ENCODE assay signal across 1 cellular context in genomic region chr20:62386383-62387218, GRCh38.
TF ChIP-seq lines count a peak whose summit lies in the region.

TSS of gene RPS21 (plus strand) at chr20:62387103. CDS start at chr20:62387339, 236 bp downstream.

TF ChIP-seq in HepG2, 621 proteins besides CTCF, POLR2A, EP300 and RAD21 (continued from another document and continues in another):
- TF ChIP-seq ZNF281 (CRISPR knock-in tag; IDR thresholded peaks at IDR 0.05; ENCODE audit: borderline replicate concordance) (peak; percentile 50), ZNF740 (CRISPR knock-in tag; IDR thresholded peaks at IDR 0.05) (0 out of 2 replicates have a peak, but pooled peaks have one; percentile 74), ZNF816 (CRISPR knock-in tag; IDR thresholded peaks at IDR 0.05; ENCODE audit: borderline replicate concordance) (no peak), ZNF768 (CRISPR knock-in tag; IDR thresholded peaks at IDR 0.05) (no peak), DNMT3B (CRISPR knock-in tag; conservative IDR thresholded peaks at IDR 0.05) (peak; percentile 24; the same call in 1 of the 2 replicates), GPN1 (CRISPR knock-in tag; IDR thresholded peaks at IDR 0.05; ENCODE audit: borderline replicate concordance) (peak; percentile 89; the same call in 1 of the 2 replicates), ZNF17 (CRISPR knock-in tag; IDR thresholded peaks at IDR 0.05) (no peak), ZNF572 (CRISPR knock-in tag; IDR thresholded peaks at IDR 0.05) (peak; percentile 89), RBAK (CRISPR knock-in tag; IDR thresholded peaks at IDR 0.05) (no peak), CSRNP2 (CRISPR knock-in tag; conservative IDR thresholded peaks at IDR 0.05; ENCODE audit: low read depth) (peak; percentile 83; the same call in 1 of the 2 replicates), SOX5 (CRISPR knock-in tag; IDR thresholded peaks at IDR 0.05; ENCODE audit: borderline replicate concordance) (0 out of 2 replicates have a peak, but pooled peaks have one; percentile 40), U2AF2 (IDR thresholded peaks at IDR 0.05; ENCODE audit: low read depth, low read length) (no peak), SRSF1 (optimal IDR thresholded peaks at IDR 0.05; ENCODE audit: low read depth, low read length) (peak; percentile 78), ZBTB20 (CRISPR knock-in tag; IDR thresholded peaks at IDR 0.05; ENCODE audit: borderline replicate concordance, low read depth) (peak; percentile 63; the same call in 1 of the 2 replicates), AKAP8 (CRISPR knock-in tag; IDR thresholded peaks at IDR 0.05) (peak; percentile 87; the same call in 1 of the 2 replicates), PTBP1 (IDR thresholded peaks at IDR 0.05; ENCODE audit: low read depth, low read length, poor library complexity, severe bottlenecking) (no peak), KAT2B (IDR thresholded peaks at IDR 0.05; ENCODE audit: borderline replicate concordance, low read depth, low read length) (no peak), ZC3H13 (CRISPR knock-in tag; IDR thresholded peaks at IDR 0.05) (peak; percentile 98), TRIM24 (CRISPR knock-in tag; IDR thresholded peaks at IDR 0.05) (no peak), EHMT2 (IDR thresholded peaks at IDR 0.05; ENCODE audit: borderline replicate concordance, low read depth, low read length) (no peak), NFYC (CRISPR knock-in tag; IDR thresholded peaks at IDR 0.05) (peak; percentile 46; the same call in 1 of the 2 replicates), ZNF432 (CRISPR knock-in tag; IDR thresholded peaks at IDR 0.05; ENCODE audit: borderline replicate concordance) (no peak), ZNF607 (CRISPR knock-in tag; IDR thresholded peaks at IDR 0.05; ENCODE audit: borderline replicate concordance) (no peak; the same call in none of the 2 replicates), ZNF256 (CRISPR knock-in tag; conservative IDR thresholded peaks at IDR 0.05) (0 out of 2 replicates have a peak, but pooled peaks have one; percentile 33), NFIC (IDR thresholded peaks at IDR 0.05; ENCODE audit: low read length) (no peak), TCF7L2 (IDR thresholded peaks at IDR 0.05; ENCODE audit: low read depth, low read length) (no peak), ZBTB34 (CRISPR knock-in tag; IDR thresholded peaks at IDR 0.05) (no peak), PAF1 (CRISPR knock-in tag; IDR thresholded peaks at IDR 0.05) (0 out of 2 replicates have a peak, but pooled peaks have one; percentile 29), ZMYM2 (CRISPR knock-in tag; IDR thresholded peaks at IDR 0.05) (peak; percentile 74; the same call in 1 of the 2 replicates), KDM4B (CRISPR knock-in tag; IDR thresholded peaks at IDR 0.05) (peak; percentile 94), FOXM1 (CRISPR knock-in tag; IDR thresholded peaks at IDR 0.05) (no peak), ZNF776 (CRISPR knock-in tag; IDR thresholded peaks at IDR 0.05) (peak; percentile 96; the same call in 1 of the 2 replicates), ZNF251 (CRISPR knock-in tag; IDR thresholded peaks at IDR 0.05) (0 out of 2 replicates have a peak, but pooled peaks have one; percentile 95), KDM5A (IDR thresholded peaks at IDR 0.05; ENCODE audit: borderline replicate concordance, low read length) (peak; percentile 95), RAD51 (IDR thresholded peaks at IDR 0.05; ENCODE audit: borderline replicate concordance) (no peak)
- TF ChIP-seq, protein P1, sequence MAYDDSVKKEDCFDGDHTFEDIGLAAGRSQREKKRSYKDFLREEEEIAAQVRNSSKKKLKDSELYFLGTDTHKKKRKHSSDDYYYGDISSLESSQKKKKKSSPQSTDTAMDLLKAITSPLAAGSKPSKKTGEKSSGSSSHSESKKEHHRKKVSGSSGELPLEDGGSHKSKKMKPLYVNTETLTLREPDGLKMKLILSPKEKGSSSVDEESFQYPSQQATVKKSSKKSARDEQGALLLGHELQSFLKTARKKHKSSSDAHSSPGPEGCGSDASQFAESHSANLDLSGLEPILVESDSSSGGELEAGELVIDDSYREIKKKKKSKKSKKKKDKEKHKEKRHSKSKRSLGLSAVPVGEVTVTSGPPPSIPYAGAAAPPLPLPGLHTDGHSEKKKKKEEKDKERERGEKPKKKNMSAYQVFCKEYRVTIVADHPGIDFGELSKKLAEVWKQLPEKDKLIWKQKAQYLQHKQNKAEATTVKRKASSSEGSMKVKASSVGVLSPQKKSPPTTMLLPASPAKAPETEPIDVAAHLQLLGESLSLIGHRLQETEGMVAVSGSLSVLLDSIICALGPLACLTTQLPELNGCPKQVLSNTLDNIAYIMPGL (CRISPR knock-in tag; IDR thresholded peaks at IDR 0.05; ENCODE audit: borderline replicate concordance in 1 of 2, low read depth in 1 of 2) = peak; percentile 90 to 91
- TF ChIP-seq, protein P2, sequence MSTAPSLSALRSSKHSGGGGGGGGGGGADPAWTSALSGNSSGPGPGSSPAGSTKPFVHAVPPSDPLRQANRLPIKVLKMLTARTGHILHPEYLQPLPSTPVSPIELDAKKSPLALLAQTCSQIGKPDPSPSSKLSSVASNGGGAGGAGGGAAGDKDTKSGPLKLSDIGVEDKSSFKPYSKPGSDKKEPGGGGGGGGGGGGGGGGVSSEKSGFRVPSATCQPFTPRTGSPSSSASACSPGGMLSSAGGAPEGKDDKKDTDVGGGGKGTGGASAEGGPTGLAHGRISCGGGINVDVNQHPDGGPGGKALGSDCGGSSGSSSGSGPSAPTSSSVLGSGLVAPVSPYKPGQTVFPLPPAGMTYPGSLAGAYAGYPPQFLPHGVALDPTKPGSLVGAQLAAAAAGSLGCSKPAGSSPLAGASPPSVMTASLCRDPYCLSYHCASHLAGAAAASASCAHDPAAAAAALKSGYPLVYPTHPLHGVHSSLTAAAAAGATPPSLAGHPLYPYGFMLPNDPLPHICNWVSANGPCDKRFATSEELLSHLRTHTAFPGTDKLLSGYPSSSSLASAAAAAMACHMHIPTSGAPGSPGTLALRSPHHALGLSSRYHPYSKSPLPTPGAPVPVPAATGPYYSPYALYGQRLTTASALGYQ (CRISPR knock-in tag; IDR thresholded peaks at IDR 0.05) = peak; percentile 56; the same call in 1 of the 2 replicates
- TF ChIP-seq, protein P3, sequence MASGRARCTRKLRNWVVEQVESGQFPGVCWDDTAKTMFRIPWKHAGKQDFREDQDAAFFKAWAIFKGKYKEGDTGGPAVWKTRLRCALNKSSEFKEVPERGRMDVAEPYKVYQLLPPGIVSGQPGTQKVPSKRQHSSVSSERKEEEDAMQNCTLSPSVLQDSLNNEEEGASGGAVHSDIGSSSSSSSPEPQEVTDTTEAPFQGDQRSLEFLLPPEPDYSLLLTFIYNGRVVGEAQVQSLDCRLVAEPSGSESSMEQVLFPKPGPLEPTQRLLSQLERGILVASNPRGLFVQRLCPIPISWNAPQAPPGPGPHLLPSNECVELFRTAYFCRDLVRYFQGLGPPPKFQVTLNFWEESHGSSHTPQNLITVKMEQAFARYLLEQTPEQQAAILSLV (CRISPR knock-in tag; IDR thresholded peaks at IDR 0.05; ENCODE audit: borderline replicate concordance) = peak; percentile 93
- TF ChIP-seq, protein P4, sequence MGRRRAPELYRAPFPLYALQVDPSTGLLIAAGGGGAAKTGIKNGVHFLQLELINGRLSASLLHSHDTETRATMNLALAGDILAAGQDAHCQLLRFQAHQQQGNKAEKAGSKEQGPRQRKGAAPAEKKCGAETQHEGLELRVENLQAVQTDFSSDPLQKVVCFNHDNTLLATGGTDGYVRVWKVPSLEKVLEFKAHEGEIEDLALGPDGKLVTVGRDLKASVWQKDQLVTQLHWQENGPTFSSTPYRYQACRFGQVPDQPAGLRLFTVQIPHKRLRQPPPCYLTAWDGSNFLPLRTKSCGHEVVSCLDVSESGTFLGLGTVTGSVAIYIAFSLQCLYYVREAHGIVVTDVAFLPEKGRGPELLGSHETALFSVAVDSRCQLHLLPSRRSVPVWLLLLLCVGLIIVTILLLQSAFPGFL (CRISPR knock-in tag; IDR thresholded peaks at IDR 0.05) = no peak
- TF ChIP-seq, protein P5, sequence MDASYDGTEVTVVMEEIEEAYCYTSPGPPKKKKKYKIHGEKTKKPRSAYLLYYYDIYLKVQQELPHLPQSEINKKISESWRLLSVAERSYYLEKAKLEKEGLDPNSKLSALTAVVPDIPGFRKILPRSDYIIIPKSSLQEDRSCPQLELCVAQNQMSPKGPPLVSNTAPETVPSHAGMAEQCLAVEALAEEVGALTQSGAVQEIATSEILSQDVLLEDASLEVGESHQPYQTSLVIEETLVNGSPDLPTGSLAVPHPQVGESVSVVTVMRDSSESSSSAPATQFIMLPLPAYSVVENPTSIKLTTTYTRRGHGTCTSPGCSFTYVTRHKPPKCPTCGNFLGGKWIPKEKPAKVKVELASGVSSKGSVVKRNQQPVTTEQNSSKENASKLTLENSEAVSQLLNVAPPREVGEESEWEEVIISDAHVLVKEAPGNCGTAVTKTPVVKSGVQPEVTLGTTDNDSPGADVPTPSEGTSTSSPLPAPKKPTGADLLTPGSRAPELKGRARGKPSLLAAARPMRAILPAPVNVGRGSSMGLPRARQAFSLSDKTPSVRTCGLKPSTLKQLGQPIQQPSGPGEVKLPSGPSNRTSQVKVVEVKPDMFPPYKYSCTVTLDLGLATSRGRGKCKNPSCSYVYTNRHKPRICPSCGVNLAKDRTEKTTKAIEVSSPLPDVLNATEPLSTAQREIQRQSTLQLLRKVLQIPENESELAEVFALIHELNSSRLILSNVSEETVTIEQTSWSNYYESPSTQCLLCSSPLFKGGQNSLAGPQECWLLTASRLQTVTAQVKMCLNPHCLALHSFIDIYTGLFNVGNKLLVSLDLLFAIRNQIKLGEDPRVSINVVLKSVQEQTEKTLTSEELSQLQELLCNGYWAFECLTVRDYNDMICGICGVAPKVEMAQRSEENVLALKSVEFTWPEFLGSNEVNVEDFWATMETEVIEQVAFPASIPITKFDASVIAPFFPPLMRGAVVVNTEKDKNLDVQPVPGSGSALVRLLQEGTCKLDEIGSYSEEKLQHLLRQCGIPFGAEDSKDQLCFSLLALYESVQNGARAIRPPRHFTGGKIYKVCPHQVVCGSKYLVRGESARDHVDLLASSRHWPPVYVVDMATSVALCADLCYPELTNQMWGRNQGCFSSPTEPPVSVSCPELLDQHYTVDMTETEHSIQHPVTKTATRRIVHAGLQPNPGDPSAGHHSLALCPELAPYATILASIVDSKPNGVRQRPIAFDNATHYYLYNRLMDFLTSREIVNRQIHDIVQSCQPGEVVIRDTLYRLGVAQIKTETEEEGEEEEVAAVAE (CRISPR knock-in tag; IDR thresholded peaks at IDR 0.05; ENCODE audit: borderline replicate concordance) = peak; percentile 91
- TF ChIP-seq, protein P6, sequence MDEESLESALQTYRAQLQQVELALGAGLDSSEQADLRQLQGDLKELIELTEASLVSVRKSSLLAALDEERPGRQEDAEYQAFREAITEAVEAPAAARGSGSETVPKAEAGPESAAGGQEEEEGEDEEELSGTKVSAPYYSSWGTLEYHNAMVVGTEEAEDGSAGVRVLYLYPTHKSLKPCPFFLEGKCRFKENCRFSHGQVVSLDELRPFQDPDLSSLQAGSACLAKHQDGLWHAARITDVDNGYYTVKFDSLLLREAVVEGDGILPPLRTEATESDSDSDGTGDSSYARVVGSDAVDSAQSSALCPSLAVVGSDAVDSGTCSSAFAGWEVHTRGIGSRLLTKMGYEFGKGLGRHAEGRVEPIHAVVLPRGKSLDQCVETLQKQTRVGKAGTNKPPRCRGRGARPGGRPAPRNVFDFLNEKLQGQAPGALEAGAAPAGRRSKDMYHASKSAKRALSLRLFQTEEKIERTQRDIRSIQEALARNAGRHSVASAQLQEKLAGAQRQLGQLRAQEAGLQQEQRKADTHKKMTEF (CRISPR knock-in tag; IDR thresholded peaks at IDR 0.05) = peak; percentile 96
